1 cellular context compared by ENCODE assay signal in genomic region chr19:11019262-11019661, GRCh38.
TF ChIP-seq lines count a peak whose summit lies in the region.

No MANE protein-coding gene starts in this region.

TF ChIP-seq in K562, 482 proteins besides CTCF, POLR2A, EP300 and RAD21:
- TF ChIP-seq SMC3 (conservative IDR thresholded peaks at IDR 0.05; ENCODE audit: insufficient read depth, low read depth, low read length) (no peak), POLR2G (IDR thresholded peaks at IDR 0.05; ENCODE audit: low read depth, low read length) (peak; percentile 33; the same call in 1 of the 2 replicates), ARID4B (CRISPR knock-in tag; IDR thresholded peaks at IDR 0.05) (no peak), RBM22 (IDR thresholded peaks at IDR 0.05; ENCODE audit: low read depth, low read length, poor library complexity, severe bottlenecking) (peak; percentile 70), ZNF184 (CRISPR knock-in tag; IDR thresholded peaks at IDR 0.05) (no peak)
